1 cellular context compared by ENCODE assay signal in the genomic region with DNA sequence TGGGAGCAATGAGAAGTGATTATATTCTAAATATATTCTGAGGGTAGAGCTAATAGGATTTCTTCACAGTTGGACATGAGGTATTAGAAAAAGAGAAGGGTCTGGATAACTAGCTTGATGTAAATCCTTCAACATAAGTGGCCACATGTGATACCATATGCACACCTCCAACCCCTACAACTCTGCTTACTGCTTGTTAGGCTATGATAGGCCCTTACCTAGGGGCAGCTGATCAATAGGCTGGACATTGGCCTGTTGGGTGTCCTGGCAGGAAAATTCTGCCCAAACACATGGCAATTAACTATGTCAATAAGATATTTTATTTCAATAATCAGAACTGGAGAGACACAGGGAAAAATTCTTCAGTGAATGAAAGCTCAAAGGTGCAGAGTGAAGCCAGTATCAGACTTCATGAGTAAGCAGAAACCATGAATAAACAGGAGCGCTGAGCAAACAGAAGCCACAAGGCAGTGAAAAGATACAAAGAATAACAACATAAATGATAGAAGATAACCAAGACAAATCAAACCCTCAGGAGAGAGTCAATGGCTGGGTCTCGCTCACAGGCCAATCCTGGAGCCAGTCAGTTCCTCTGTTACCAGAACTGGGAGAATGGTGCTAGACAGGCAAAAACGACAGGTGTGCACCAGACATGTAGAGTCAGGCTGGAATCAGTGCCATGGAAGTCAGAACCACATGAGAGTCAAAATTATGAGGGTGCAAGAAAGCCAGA.
TF ChIP-seq lines count a peak whose summit lies in the region.

No MANE protein-coding gene starts in this region.

TF ChIP-seq in HepG2, 621 proteins besides CTCF, POLR2A, EP300 and RAD21 (continued from another document):
- TF ChIP-seq, protein P1, sequence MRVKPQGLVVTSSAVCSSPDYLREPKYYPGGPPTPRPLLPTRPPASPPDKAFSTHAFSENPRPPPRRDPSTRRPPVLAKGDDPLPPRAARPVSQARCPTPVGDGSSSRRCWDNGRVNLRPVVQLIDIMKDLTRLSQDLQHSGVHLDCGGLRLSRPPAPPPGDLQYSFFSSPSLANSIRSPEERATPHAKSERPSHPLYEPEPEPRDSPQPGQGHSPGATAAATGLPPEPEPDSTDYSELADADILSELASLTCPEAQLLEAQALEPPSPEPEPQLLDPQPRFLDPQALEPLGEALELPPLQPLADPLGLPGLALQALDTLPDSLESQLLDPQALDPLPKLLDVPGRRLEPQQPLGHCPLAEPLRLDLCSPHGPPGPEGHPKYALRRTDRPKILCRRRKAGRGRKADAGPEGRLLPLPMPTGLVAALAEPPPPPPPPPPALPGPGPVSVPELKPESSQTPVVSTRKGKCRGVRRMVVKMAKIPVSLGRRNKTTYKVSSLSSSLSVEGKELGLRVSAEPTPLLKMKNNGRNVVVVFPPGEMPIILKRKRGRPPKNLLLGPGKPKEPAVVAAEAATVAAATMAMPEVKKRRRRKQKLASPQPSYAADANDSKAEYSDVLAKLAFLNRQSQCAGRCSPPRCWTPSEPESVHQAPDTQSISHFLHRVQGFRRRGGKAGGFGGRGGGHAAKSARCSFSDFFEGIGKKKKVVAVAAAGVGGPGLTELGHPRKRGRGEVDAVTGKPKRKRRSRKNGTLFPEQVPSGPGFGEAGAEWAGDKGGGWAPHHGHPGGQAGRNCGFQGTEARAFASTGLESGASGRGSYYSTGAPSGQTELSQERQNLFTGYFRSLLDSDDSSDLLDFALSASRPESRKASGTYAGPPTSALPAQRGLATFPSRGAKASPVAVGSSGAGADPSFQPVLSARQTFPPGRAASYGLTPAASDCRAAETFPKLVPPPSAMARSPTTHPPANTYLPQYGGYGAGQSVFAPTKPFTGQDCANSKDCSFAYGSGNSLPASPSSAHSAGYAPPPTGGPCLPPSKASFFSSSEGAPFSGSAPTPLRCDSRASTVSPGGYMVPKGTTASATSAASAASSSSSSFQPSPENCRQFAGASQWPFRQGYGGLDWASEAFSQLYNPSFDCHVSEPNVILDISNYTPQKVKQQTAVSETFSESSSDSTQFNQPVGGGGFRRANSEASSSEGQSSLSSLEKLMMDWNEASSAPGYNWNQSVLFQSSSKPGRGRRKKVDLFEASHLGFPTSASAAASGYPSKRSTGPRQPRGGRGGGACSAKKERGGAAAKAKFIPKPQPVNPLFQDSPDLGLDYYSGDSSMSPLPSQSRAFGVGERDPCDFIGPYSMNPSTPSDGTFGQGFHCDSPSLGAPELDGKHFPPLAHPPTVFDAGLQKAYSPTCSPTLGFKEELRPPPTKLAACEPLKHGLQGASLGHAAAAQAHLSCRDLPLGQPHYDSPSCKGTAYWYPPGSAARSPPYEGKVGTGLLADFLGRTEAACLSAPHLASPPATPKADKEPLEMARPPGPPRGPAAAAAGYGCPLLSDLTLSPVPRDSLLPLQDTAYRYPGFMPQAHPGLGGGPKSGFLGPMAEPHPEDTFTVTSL (CRISPR knock-in tag; IDR thresholded peaks at IDR 0.05; ENCODE audit: borderline replicate concordance) = peak; percentile 28; the same call in 1 of the 2 replicates
